1 cellular context compared by ENCODE assay signal in genomic region chr7:79461660-79462059, GRCh38.
TF ChIP-seq lines count a peak whose summit lies in the region.

No MANE protein-coding gene starts in this region.

TF ChIP-seq in HepG2, 621 proteins besides CTCF, POLR2A, EP300 and RAD21 (continued from another document):
- no peak for TF ChIP-seq ZSCAN5A (CRISPR knock-in tag; IDR thresholded peaks at IDR 0.05; ENCODE audit: borderline replicate concordance)
- peak; percentile 43; the same call in 1 of the 2 replicates for TF ChIP-seq FOXP4 (CRISPR knock-in tag; IDR thresholded peaks at IDR 0.05)
- no peak for TF ChIP-seq ZNF883 (CRISPR knock-in tag; IDR thresholded peaks at IDR 0.05; ENCODE audit: not compliant biosample characterization)
- TF ChIP-seq ARID3A (IDR thresholded peaks at IDR 0.05; ENCODE audit: low read depth, low read length) = peak; percentile 59
- TF ChIP-seq FOSL2 (CRISPR knock-in tag; IDR thresholded peaks at IDR 0.05) = peak; percentile 76; the same call in 1 of the 2 replicates
- TF ChIP-seq ZNF704 (CRISPR knock-in tag; IDR thresholded peaks at IDR 0.05; ENCODE audit: borderline replicate concordance) = no peak
- peak; percentile 91; the same call in 1 of the 2 replicates for TF ChIP-seq AHDC1 (CRISPR knock-in tag; IDR thresholded peaks at IDR 0.05; ENCODE audit: borderline replicate concordance)
